17 cellular contexts compared by ENCODE assay signal in the genomic region with DNA sequence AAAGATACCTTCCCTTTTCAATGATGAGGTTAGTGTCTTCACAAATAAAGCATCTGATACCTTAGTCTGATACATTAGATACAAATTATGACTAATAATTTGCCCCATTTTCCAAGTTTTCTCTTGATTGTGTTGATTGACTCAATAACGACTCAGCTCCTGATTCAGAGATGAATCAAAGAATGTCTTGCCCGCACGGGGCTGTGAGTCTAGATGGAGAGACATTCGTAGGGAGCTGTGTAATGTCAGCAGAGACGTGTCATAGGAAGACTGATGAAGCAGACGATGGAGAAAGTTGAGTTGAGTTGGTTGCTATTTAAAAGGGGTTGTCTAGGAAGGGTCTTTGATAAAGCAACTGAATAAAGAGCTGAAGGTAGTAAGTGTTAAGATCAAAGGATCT.
DNase-seq lines count a peak whose midpoint lies in the region; ATAC-seq, FAIRE-seq and TF ChIP-seq lines count a peak whose summit lies in the region.
"Had no signal": no experiment of that assay in that cellular context is flagged by ENCODE, and none has a peak within 500 bp of the region (broad histone marks: within the 10 kb centered on the region; RNA-seq: fewer than 3 reads in every experiment).

No MANE protein-coding gene starts in this region.

- 24% methylated on average over 6 of the region's 6 CpGs for WGBS in mammary epithelial cell (ENCODE audit: low coverage, missing lambda C conversion rate)

- no peak for FAIRE-seq in bronchial epithelial cell (lab: Jason Lieb, UNC)
- FAIRE-seq: H1 had no signal

- TF ChIP-seq POLR2A in breast epithelium (IDR thresholded peaks at IDR 0.05) = no peak

- peaks cover 31% of the 10 kb centered on the region for H3K4me1 Mint-ChIP-seq in activated CD4-positive, alpha-beta T cell treated with anti-CD3 and anti-CD28 coated beads for 36 hours

- intact Hi-C loops in activated CD4-positive, alpha-beta T cell treated with anti-CD3 and anti-CD28 coated beads for 36 hours (cut with DNase I, micrococcal nuclease) = no loop called here
- intact Hi-C loops in mammary epithelial cell (cut with micrococcal nuclease) (no loop called here), breast epithelium (cut with DNase I; ENCODE audit: low total_unique reads) (no loop called here)

- no peaks in the 10 kb centered on the region for H3K27me3 Mint-ChIP-seq in activated CD4-positive, alpha-beta T cell treated with anti-CD3 and anti-CD28 coated beads for 36 hours

- H3K27me3 ChIP-seq in mammary epithelial cell (ENCODE audit: insufficient read depth, low read length) = no peaks in the 10 kb centered on the region
- H3K27me3 ChIP-seq in breast epithelium = no peaks in the 10 kb centered on the region
- no peaks in the 10 kb centered on the region for H3K27me3 ChIP-seq in bronchial epithelial cell (ENCODE audit: control insufficient read depth, insufficient read depth, low read length)
- H3K27me3 ChIP-seq: BLaER1 treated with 17β-estradiol and CSF1 and Interleukin-3, amounts not matched to agents 10 nM and 100 nM had no signal

- no peak for TF ChIP-seq CTCF in mammary epithelial cell (conservative IDR thresholded peaks at IDR 0.05 in 1 of 2, IDR thresholded peaks at IDR 0.05 in 1 of 2; ENCODE audit: extremely low read depth in 1 of 2, insufficient read depth in 1 of 2, low read depth in 1 of 2, low read length in 2 of 2)
- TF ChIP-seq CTCF in breast epithelium (IDR thresholded peaks at IDR 0.05) = no peak
- no peak for TF ChIP-seq CTCF in bronchial epithelial cell (IDR thresholded peaks at IDR 0.05; ENCODE audit: insufficient read depth, low read length, severe bottlenecking)

- no peaks in the 10 kb centered on the region for H3K4me1 ChIP-seq in mammary epithelial cell (ENCODE audit: insufficient read depth, low read length)
- H3K4me1 ChIP-seq in breast epithelium = peaks cover 0 to 11% of the 10 kb centered on the region in 2 donors
- H3K4me1 ChIP-seq: BLaER1 treated with 17β-estradiol and CSF1 and Interleukin-3, amounts not matched to agents 10 nM and 100 nM had no signal

- H3K27ac ChIP-seq in mammary epithelial cell (ENCODE audit: insufficient read depth, low read depth, low read length) = no peak overlapping the region
- peak overlapping the region in 1 of 2 donors; percentile 29 for H3K27ac ChIP-seq in breast epithelium
- H3K27ac ChIP-seq: BLaER1 treated with 17β-estradiol and CSF1 and Interleukin-3, amounts not matched to agents 10 nM and 100 nM; HL-60; PC-9 had no signal

- no peak overlapping the region for H2AFZ ChIP-seq in mammary epithelial cell (ENCODE audit: low read depth, low read length)
- H2AFZ ChIP-seq: PC-9 had no signal

- POLR2A ChIA-PET in activated CD4-positive, alpha-beta T cell treated with anti-CD3 and anti-CD28 coated beads for 36 hours (lab: Charles Lee) = no interaction called here

- dilution Hi-C loops in mammary epithelial cell (cut with HindIII; ENCODE audit: low sequenced_read_pairs) = no loop called here

- peaks cover 40% of the 10 kb centered on the region for H3K36me3 Mint-ChIP-seq in activated CD4-positive, alpha-beta T cell treated with anti-CD3 and anti-CD28 coated beads for 36 hours (ENCODE audit: low read depth)

- peaks cover 12% of the 10 kb centered on the region for H3K9me3 Mint-ChIP-seq in activated CD4-positive, alpha-beta T cell treated with anti-CD3 and anti-CD28 coated beads for 36 hours (ENCODE audit: low read depth)

- H3K9me3 ChIP-seq in mammary epithelial cell (replicated peaks; ENCODE audit: insufficient read depth, low read length) (no peaks in the 10 kb centered on the region), breast epithelium (no peaks in the 10 kb centered on the region)
- H3K9me3 ChIP-seq: BLaER1 treated with 17β-estradiol and CSF1 and Interleukin-3, amounts not matched to agents 10 nM and 100 nM had no signal

- DNase-seq in activated CD4-positive, alpha-beta T cell treated with anti-CD3 and anti-CD28 coated beads for 36 hours = peak; percentile 46
- no peak for DNase-seq in activated CD4-positive, alpha-beta T cell treated with anti-CD3 and anti-CD28 coated beads, Interleukin-2, amount 50 U/mL, for 1 hour
- peak; percentile 78 for DNase-seq in mammary epithelial cell
- no peak for DNase-seq in breast epithelium (ENCODE audit: low spot score in 2 of 2)
- DNase-seq in bronchial epithelial cell (ENCODE audit: low read depth) = peak; percentile 82
- DNase-seq in stimulated activated CD4-positive, alpha-beta T cell treated with anti-CD3 and anti-CD28 coated beads, Interleukin-4, amount 100 ng/mL, for 24 hours = peak; percentile 60
- DNase-seq in GM03348 (ENCODE audit: low spot score) = no peak
- DNase-seq: 8988T, GF-D8, HFFc6, NCI-H146, NCI-H446, PC-9 had no signal

- no TSS peak for BruUV-seq in mammary epithelial cell (replicated peaks; lab: Mats Ljungman, UMichigan)

- in situ Hi-C loops in mammary epithelial cell (cut with MboI; ENCODE audit: low sequenced_read_pairs in 2 of 2) = no loop called here

- H3K79me2 ChIP-seq in mammary epithelial cell (ENCODE audit: insufficient read depth, low read length) = no peaks in the 10 kb centered on the region

- no peaks in the 10 kb centered on the region for H4K20me1 ChIP-seq in mammary epithelial cell (ENCODE audit: insufficient read depth, low read length)
- H4K20me1 ChIP-seq: BLaER1 treated with 17β-estradiol and CSF1 and Interleukin-3, amounts not matched to agents 10 nM and 100 nM had no signal

- H3K4me3 Mint-ChIP-seq in activated CD4-positive, alpha-beta T cell treated with anti-CD3 and anti-CD28 coated beads for 36 hours = no peak overlapping the region
- H3K4me3 Mint-ChIP-seq: HFFc6 had no signal

- H3K4me3 ChIP-seq in mammary epithelial cell (replicated peaks in 1 of 3; ENCODE audit: insufficient read depth in 1 of 3, low read depth in 2 of 3, low read length in 3 of 3) (no peak overlapping the region), breast epithelium (no peak overlapping the region), bronchial epithelial cell (ENCODE audit: low read depth, low read length) (no peak overlapping the region)
- H3K4me3 ChIP-seq: BLaER1 treated with 17β-estradiol and CSF1 and Interleukin-3, amounts not matched to agents 10 nM and 100 nM; PC-9 had no signal

- CTCF ChIA-PET in activated CD4-positive, alpha-beta T cell treated with anti-CD3 and anti-CD28 coated beads for 36 hours (lab: Charles Lee) = interaction anchor here (1.3 kb wide), 1 partner anchor 10 kb away, joined by 3 read pairs; no protein-coding TSS in a partner anchor
- CTCF ChIA-PET in mammary epithelial cell (lab: Charles Lee; ENCODE audit: low non-redundant PET) = no interaction called here

- peak; percentile 84 for ATAC-seq in activated CD4-positive, alpha-beta T cell treated with anti-CD3 and anti-CD28 coated beads for 36 hours
- ATAC-seq in GM21717 (IDR thresholded peaks at IDR 0.05; ENCODE audit: unreplicated experiment) = no peak

- H3K36me3 ChIP-seq in mammary epithelial cell (ENCODE audit: insufficient read depth, low read length) (no peaks in the 10 kb centered on the region), breast epithelium (no peaks in the 10 kb centered on the region), bronchial epithelial cell (ENCODE audit: control insufficient read depth, insufficient read depth, low read length) (no peaks in the 10 kb centered on the region)
- H3K36me3 ChIP-seq: BLaER1 treated with 17β-estradiol and CSF1 and Interleukin-3, amounts not matched to agents 10 nM and 100 nM had no signal

- no peak overlapping the region for H3K9ac ChIP-seq in mammary epithelial cell (ENCODE audit: insufficient read depth, low read length)
- H3K9ac ChIP-seq: BLaER1 treated with 17β-estradiol and CSF1 and Interleukin-3, amounts not matched to agents 10 nM and 100 nM had no signal

- H3K4me2 ChIP-seq in mammary epithelial cell (ENCODE audit: insufficient read depth, low read depth, low read length) = no peak overlapping the region
- H3K4me2 ChIP-seq: BLaER1 treated with 17β-estradiol and CSF1 and Interleukin-3, amounts not matched to agents 10 nM and 100 nM; PC-9 had no signal

- peak overlapping the region; percentile 27 for H3K27ac Mint-ChIP-seq in activated CD4-positive, alpha-beta T cell treated with anti-CD3 and anti-CD28 coated beads for 36 hours
- H3K27ac Mint-ChIP-seq: HFFc6 had no signal

Comparison
In these comparisons a context has a peak if more than half of its experiments do, and no peak if none do; other contexts are left out.
1. DNase-seq: peak in activated CD4-positive, alpha-beta T cell treated with anti-CD3 and anti-CD28 coated beads for 36 hours (single experiment), mammary epithelial cell (single experiment), bronchial epithelial cell (single experiment) and stimulated activated CD4-positive, alpha-beta T cell treated with anti-CD3 and anti-CD28 coated beads, Interleukin-4, amount 100 ng/mL, for 24 hours (single experiment); none in activated CD4-positive, alpha-beta T cell treated with anti-CD3 and anti-CD28 coated beads, Interleukin-2, amount 50 U/mL, for 1 hour (single experiment), breast epithelium (0 of 2) and GM03348 (single experiment).